11 cellular contexts compared by ENCODE assay signal in genomic region chr11:112050721-112051120, GRCh38. TPM values are rescaled to one million over a fixed set of nuclear protein-coding genes. Genes with fewer than 3 reads are reported as not detected.
DNase-seq lines count a peak whose midpoint lies in the region; ATAC-seq lines count a peak whose summit lies in the region.
"Had no signal": no experiment of that assay in that cellular context is flagged by ENCODE, and none has a peak within 500 bp of the region (broad histone marks: within the 10 kb centered on the region; RNA-seq: fewer than 3 reads in every experiment).

No MANE protein-coding gene starts in this region.

- no peaks in the 10 kb centered on the region for H3K4me1 ChIP-seq in mesendoderm (ENCODE audit: control insufficient read depth, low read depth, low read length)

- H3K27ac ChIP-seq in mesendoderm (ENCODE audit: low read depth, low read length) = no peak overlapping the region

- H3K4me3 Mint-ChIP-seq in memory B cell (no peak overlapping the region), T-helper 17 cell (no peak overlapping the region)
- H3K4me3 Mint-ChIP-seq in stimulated activated effector memory CD8-positive, alpha-beta T cell treated with anti-CD3 and anti-CD28 coated beads, Interleukin-12 subunit alpha, Interleukin-12 subunit beta, amount 100 ng/mL, for 72 hours = no peak overlapping the region
- H3K4me3 Mint-ChIP-seq: WTC11 had no signal

- no peak overlapping the region for H3K18ac ChIP-seq in mesendoderm (ENCODE audit: low read length)

- H3K4ac ChIP-seq in mesendoderm (ENCODE audit: low read depth, low read length) = no peak overlapping the region

- peak; percentile 70 for ATAC-seq in GM19023 (IDR thresholded peaks at IDR 0.05; ENCODE audit: unreplicated experiment)
- peak; percentile 91 for ATAC-seq in GM21723 (IDR thresholded peaks at IDR 0.05; ENCODE audit: unreplicated experiment)
- ATAC-seq in HG03280 (IDR thresholded peaks at IDR 0.05; ENCODE audit: unreplicated experiment) = peak; percentile 90
- ATAC-seq in memory B cell (ENCODE audit: low read depth) = peak; percentile 81
- ATAC-seq in stimulated activated effector memory CD8-positive, alpha-beta T cell treated with anti-CD3 and anti-CD28 coated beads, Interleukin-12 subunit alpha, Interleukin-12 subunit beta, amount 100 ng/mL, for 72 hours = no peak
- no peak for ATAC-seq in T-helper 17 cell
- ATAC-seq: WTC11 had no signal

- H4K8ac ChIP-seq in mesendoderm (ENCODE audit: low read depth, low read length) = no peak overlapping the region

- no peak overlapping the region for H3K23ac ChIP-seq in mesendoderm (ENCODE audit: low read length)

- H3K27me3 Mint-ChIP-seq in memory B cell (no peaks in the 10 kb centered on the region), T-helper 17 cell (no peaks in the 10 kb centered on the region)

- H3K27me3 ChIP-seq in mesendoderm (ENCODE audit: insufficient read depth, low read length, poor library complexity) = no peaks in the 10 kb centered on the region

- no peaks in the 10 kb centered on the region for H3K9me3 Mint-ChIP-seq in memory B cell
- no peaks in the 10 kb centered on the region for H3K9me3 Mint-ChIP-seq in stimulated activated effector memory CD8-positive, alpha-beta T cell treated with anti-CD3 and anti-CD28 coated beads, Interleukin-12 subunit alpha, Interleukin-12 subunit beta, amount 100 ng/mL, for 72 hours
- H3K9me3 Mint-ChIP-seq: WTC11 had no signal

- no peak overlapping the region for H3K56ac ChIP-seq in mesendoderm (ENCODE audit: low read length)

- peak overlapping the region; percentile 87 for H3K27ac Mint-ChIP-seq in memory B cell
- no peak overlapping the region for H3K27ac Mint-ChIP-seq in stimulated activated effector memory CD8-positive, alpha-beta T cell treated with anti-CD3 and anti-CD28 coated beads, Interleukin-12 subunit alpha, Interleukin-12 subunit beta, amount 100 ng/mL, for 72 hours
- H3K27ac Mint-ChIP-seq in T-helper 17 cell = no peak overlapping the region
- H3K27ac Mint-ChIP-seq: WTC11 had no signal

- no peak overlapping the region for H2BK5ac ChIP-seq in mesendoderm (ENCODE audit: low read length)

- H3K36me3 Mint-ChIP-seq in memory B cell = peaks cover 31% of the 10 kb centered on the region
- H3K36me3 Mint-ChIP-seq in stimulated activated effector memory CD8-positive, alpha-beta T cell treated with anti-CD3 and anti-CD28 coated beads, Interleukin-12 subunit alpha, Interleukin-12 subunit beta, amount 100 ng/mL, for 72 hours = peaks cover 99% of the 10 kb centered on the region
- H3K36me3 Mint-ChIP-seq in T-helper 17 cell (ENCODE audit: low read depth) = peaks cover 16% of the 10 kb centered on the region

- H3K79me2 ChIP-seq in mesendoderm (ENCODE audit: control insufficient read depth, insufficient read depth, low read length) = no peaks in the 10 kb centered on the region

- H2BK120ac ChIP-seq in mesendoderm (ENCODE audit: low read depth, low read length) = no peak overlapping the region

- H3K9ac ChIP-seq in mesendoderm (ENCODE audit: low read length) = no peak overlapping the region

- H3K4me2 ChIP-seq in mesendoderm (ENCODE audit: low read length) = no peak overlapping the region

- H3K36me3 ChIP-seq in mesendoderm (ENCODE audit: control insufficient read depth, insufficient read depth, low read length) = no peaks in the 10 kb centered on the region

- H3K4me3 ChIP-seq in mesendoderm (ENCODE audit: low read length) = no peak overlapping the region

- no peaks in the 10 kb centered on the region for H3K79me1 ChIP-seq in mesendoderm (ENCODE audit: low read length)

- H3K9me3 ChIP-seq in T-helper 17 cell (ENCODE audit: control insufficient read depth, low read length, poor library complexity, severe bottlenecking) = no peaks in the 10 kb centered on the region

- no peak overlapping the region for H4K5ac ChIP-seq in mesendoderm (ENCODE audit: low read length)

- H3K4me1 Mint-ChIP-seq in memory B cell (peaks cover 24% of the 10 kb centered on the region), T-helper 17 cell (peaks cover 10% of the 10 kb centered on the region)
- peaks cover 6% of the 10 kb centered on the region for H3K4me1 Mint-ChIP-seq in stimulated activated effector memory CD8-positive, alpha-beta T cell treated with anti-CD3 and anti-CD28 coated beads, Interleukin-12 subunit alpha, Interleukin-12 subunit beta, amount 100 ng/mL, for 72 hours
- H3K4me1 Mint-ChIP-seq: WTC11 had no signal

- H2AK5ac ChIP-seq in mesendoderm (ENCODE audit: low read length) = no peak overlapping the region

- no peak overlapping the region for H2BK15ac ChIP-seq in mesendoderm (replicated peaks; ENCODE audit: low read depth)

- no CpG with 5 or more reads among the region's 3 CpGs for WGBS in mesendoderm (ENCODE audit: extremely low coverage, insufficient coverage, low lambda C conversion rate)

- DNase-seq in memory B cell (ENCODE audit: low spot score in 2 of 2) = no peak
- DNase-seq in mesendoderm = no peak
- DNase-seq in stimulated activated effector memory CD8-positive, alpha-beta T cell treated with anti-CD3 and anti-CD28 coated beads, Interleukin-12 subunit alpha, Interleukin-12 subunit beta, amount 100 ng/mL, for 72 hours (ENCODE audit: low spot score in 2 of 2) = no peak
- no peak for DNase-seq in T-helper 17 cell
- DNase-seq: activated naive CD4-positive, alpha-beta T cell; midbrain; NCI-H1436 treated with DMSO at 0.1 percent for 48 hours had no signal

RNA-seq across cellular contexts. Expression of gene PIH1D2, which starts 23.1 kb away (rescaled TPM):
- 0.80 TPM for polyA plus RNA-seq in mesendoderm (2013, experiment 1 of 2)
- polyA plus RNA-seq in mesendoderm (2013, experiment 2 of 2) = 0.77 TPM
- under 1 TPM in 1 of 2 donors, not detected in 1; 0.23 TPM for total RNA-seq in T-helper 17 cell

RNA-seq across cellular contexts. Expression of gene NKAPD1, which starts 23.4 kb away (rescaled TPM):
- 36.0 TPM for polyA plus RNA-seq in mesendoderm (2013, experiment 1 of 2)
- 37.2 TPM for polyA plus RNA-seq in mesendoderm (2013, experiment 2 of 2)
- 10 to 100 TPM in 1 of 2 donors, 1 to 10 TPM in 1; 9.8 to 12.8 TPM for total RNA-seq in T-helper 17 cell

RNA-seq across cellular contexts. Expression of gene DLAT, which starts 25.5 kb away (rescaled TPM):
- 48.7 TPM for polyA plus RNA-seq in mesendoderm (2013, experiment 1 of 2)
- polyA plus RNA-seq in mesendoderm (2013, experiment 2 of 2) = 50.1 TPM
- total RNA-seq in T-helper 17 cell = 10 to 100 TPM; 13.8 to 16.1 TPM

RNA-seq across cellular contexts. Expression of gene TIMM8B, which starts 35.8 kb away (rescaled TPM):
- 218 TPM for polyA plus RNA-seq in mesendoderm (2013, experiment 1 of 2)
- polyA plus RNA-seq in mesendoderm (2013, experiment 2 of 2) = 226 TPM
- total RNA-seq in T-helper 17 cell = 10 to 100 TPM; 12.0 to 16.0 TPM

RNA-seq across cellular contexts. Expression of gene SDHD, which starts 36.0 kb away (rescaled TPM):
- polyA plus RNA-seq in mesendoderm (2013, experiment 1 of 2) = 71.8 TPM
- polyA plus RNA-seq in mesendoderm (2013, experiment 2 of 2) = 77.6 TPM
- 10 to 100 TPM; 37.7 to 40.8 TPM for total RNA-seq in T-helper 17 cell

Comparison
In these comparisons a context has a peak if more than half of its experiments do, and no peak if none do; other contexts are left out.
1. ATAC-seq: peak in GM19023 (single experiment), GM21723 (single experiment), HG03280 (single experiment) and memory B cell (single experiment); none in stimulated activated effector memory CD8-positive, alpha-beta T cell treated with anti-CD3 and anti-CD28 coated beads, Interleukin-12 subunit alpha, Interleukin-12 subunit beta, amount 100 ng/mL, for 72 hours (single experiment) and T-helper 17 cell (single experiment).